In the genomic region with DNA sequence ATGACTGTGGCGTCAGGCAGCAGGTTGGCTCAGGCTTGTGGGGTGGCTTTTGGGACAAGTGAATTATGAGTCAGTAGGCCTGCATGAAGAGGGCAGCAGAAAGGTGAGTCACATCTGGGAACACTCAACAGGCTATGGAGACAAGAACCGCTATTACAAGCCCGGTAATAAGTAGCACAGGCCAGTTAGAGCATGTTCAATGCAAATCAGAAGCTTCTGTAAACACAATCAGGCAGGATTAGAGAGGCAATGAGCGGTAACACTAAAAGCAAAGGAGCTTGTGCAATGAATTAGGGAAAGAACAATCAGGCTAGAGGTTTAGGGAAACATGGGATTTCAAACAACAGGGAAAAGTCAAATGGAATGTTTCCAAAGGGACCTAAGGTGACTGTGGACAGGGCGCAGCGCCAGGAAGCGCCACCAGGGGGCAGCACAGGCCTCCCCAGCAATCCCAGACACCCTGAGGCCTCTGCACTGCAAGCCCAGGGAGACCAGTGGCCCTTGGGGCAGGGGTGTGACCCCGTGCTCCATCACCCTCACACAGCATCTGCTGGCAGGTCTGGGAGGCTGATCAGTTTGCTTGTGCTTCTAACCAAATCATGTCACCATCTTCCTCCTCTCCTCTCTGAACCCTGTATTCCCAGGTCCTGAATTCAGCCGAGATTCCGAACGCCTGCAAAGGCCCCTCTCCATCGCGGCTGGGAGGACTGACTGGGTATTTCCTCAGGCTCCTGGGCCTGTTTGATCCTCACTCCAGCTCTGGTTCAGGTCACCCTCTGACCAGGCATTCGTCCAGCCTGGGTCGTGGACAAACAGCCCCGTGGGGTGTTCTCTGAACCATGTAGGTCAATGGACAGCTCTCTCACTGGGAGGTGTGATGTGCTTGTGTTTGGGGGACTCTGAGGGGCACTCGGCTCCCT, we compare ENCODE assay signal across 9 cellular contexts. TPM values are rescaled to one million over a fixed set of nuclear protein-coding genes. Genes with fewer than 3 reads are reported as not detected.
DNase-seq lines count a peak whose midpoint lies in the region; ATAC-seq and TF ChIP-seq lines count a peak whose summit lies in the region.
"Had no signal": no experiment of that assay in that cellular context is flagged by ENCODE, and none has a peak within 500 bp of the region (broad histone marks: within the 10 kb centered on the region; RNA-seq: fewer than 3 reads in every experiment).

No MANE protein-coding gene starts in this region.

- DNase-seq in DMS53 treated with DMSO at 0.1 percent for 48 hours (lab: John Stamatoyannopoulos, UW; ENCODE audit: unreplicated experiment) (peak; percentile 43), SK-N-DZ (ENCODE audit: low spot score) (peak; percentile 61), cardiac muscle cell (ENCODE audit: low read depth in 1 of 2, low spot score in 1 of 2) (peak; percentile 74 to 84), putamen (ENCODE audit: low spot score) (peak; percentile 59)
- DNase-seq in activated naive CD8-positive, alpha-beta T cell treated with anti-CD3 and anti-CD28 coated beads, Interleukin-2, amount 10 ng/mL, durations not matched to agents 7 days and 5 days = peak; percentile 73

- H3K4me3 ChIP-seq in Loucy (ENCODE audit: low read length, poor library complexity, severe bottlenecking) (no peak overlapping the region), cardiac muscle cell (no peak overlapping the region)

- H3K9me3 Mint-ChIP-seq in activated naive CD8-positive, alpha-beta T cell treated with anti-CD3 and anti-CD28 coated beads, Interleukin-2, amount 10 ng/mL, durations not matched to agents 7 days and 5 days = no peaks in the 10 kb centered on the region
- H3K9me3 Mint-ChIP-seq: activated naive CD4-positive, alpha-beta T cell treated with anti-CD3 and anti-CD28 coated beads, Interleukin-2, amount 50 U/mL, for 24 hours had no signal

- POLR2A ChIA-PET in activated naive CD8-positive, alpha-beta T cell treated with anti-CD3 and anti-CD28 coated beads, Interleukin-2, amount 10 ng/mL, durations not matched to agents 7 days and 5 days (lab: Charles Lee) = no interaction called here

- H3K27ac ChIP-seq in cardiac muscle cell = peak overlapping the region; percentile 45

- H3K4me3 Mint-ChIP-seq in activated naive CD8-positive, alpha-beta T cell treated with anti-CD3 and anti-CD28 coated beads, Interleukin-2, amount 10 ng/mL, durations not matched to agents 7 days and 5 days = no peak overlapping the region
- H3K4me3 Mint-ChIP-seq: activated naive CD4-positive, alpha-beta T cell treated with anti-CD3 and anti-CD28 coated beads, Interleukin-2, amount 50 U/mL, for 24 hours had no signal

- H3K79me2 ChIP-seq in Loucy (ENCODE audit: insufficient read depth, low read length) = no peaks in the 10 kb centered on the region

- H4K20me1 ChIP-seq in Loucy (ENCODE audit: insufficient read depth, low read length, poor library complexity, severe bottlenecking) = no peaks in the 10 kb centered on the region

- no peaks in the 10 kb centered on the region for H3K9me2 ChIP-seq in Loucy (replicated peaks; ENCODE audit: low read depth, low read length)

- no peak overlapping the region for H3K9ac ChIP-seq in Loucy (ENCODE audit: low read depth, low read length, poor library complexity, severe bottlenecking)

- H3K27me3 Mint-ChIP-seq in activated naive CD8-positive, alpha-beta T cell treated with anti-CD3 and anti-CD28 coated beads, Interleukin-2, amount 10 ng/mL, durations not matched to agents 7 days and 5 days = peaks cover 2% of the 10 kb centered on the region
- H3K27me3 Mint-ChIP-seq: activated naive CD4-positive, alpha-beta T cell treated with anti-CD3 and anti-CD28 coated beads, Interleukin-2, amount 50 U/mL, for 24 hours had no signal

- no peaks in the 10 kb centered on the region for H3K36me3 Mint-ChIP-seq in activated naive CD8-positive, alpha-beta T cell treated with anti-CD3 and anti-CD28 coated beads, Interleukin-2, amount 10 ng/mL, durations not matched to agents 7 days and 5 days
- H3K36me3 Mint-ChIP-seq: activated naive CD4-positive, alpha-beta T cell treated with anti-CD3 and anti-CD28 coated beads, Interleukin-2, amount 50 U/mL, for 24 hours had no signal

- H3K4me2 ChIP-seq in Loucy (ENCODE audit: low read depth, low read length, poor library complexity, severe bottlenecking) = no peak overlapping the region

- no peaks in the 10 kb centered on the region for H3K36me3 ChIP-seq in Loucy (ENCODE audit: insufficient read depth, low read length)
- peaks cover 24% of the 10 kb centered on the region for H3K36me3 ChIP-seq in cardiac muscle cell

- no peaks in the 10 kb centered on the region for H3K27me3 ChIP-seq in Loucy (ENCODE audit: insufficient read depth, low read length, poor library complexity, severe bottlenecking)
- H3K27me3 ChIP-seq in cardiac muscle cell = no peaks in the 10 kb centered on the region

- H3F3A ChIP-seq in Loucy (ENCODE audit: low read depth) = no peaks in the 10 kb centered on the region

- H3K27ac Mint-ChIP-seq in activated naive CD8-positive, alpha-beta T cell treated with anti-CD3 and anti-CD28 coated beads, Interleukin-2, amount 10 ng/mL, durations not matched to agents 7 days and 5 days = no peak overlapping the region
- H3K27ac Mint-ChIP-seq: activated naive CD4-positive, alpha-beta T cell treated with anti-CD3 and anti-CD28 coated beads, Interleukin-2, amount 50 U/mL, for 24 hours had no signal

- H3K9me3 ChIP-seq in Loucy (ENCODE audit: insufficient read depth, low read depth, low read length) = no peaks in the 10 kb centered on the region
- no peaks in the 10 kb centered on the region for H3K9me3 ChIP-seq in cardiac muscle cell (ENCODE audit: low read depth)

- H3K4me1 ChIP-seq in Loucy (ENCODE audit: insufficient read depth, low read length, poor library complexity, severe bottlenecking) (peaks cover 25% of the 10 kb centered on the region), cardiac muscle cell (ENCODE audit: low read depth) (no peaks in the 10 kb centered on the region)

- TF ChIP-seq CTCF in Loucy (conservative IDR thresholded peaks at IDR 0.05; ENCODE audit: low read length) (peak; percentile 95), cardiac muscle cell (IDR thresholded peaks at IDR 0.05; ENCODE audit: low read depth, low read length) (peak; percentile 99)

- H3K4me1 Mint-ChIP-seq in activated naive CD8-positive, alpha-beta T cell treated with anti-CD3 and anti-CD28 coated beads, Interleukin-2, amount 10 ng/mL, durations not matched to agents 7 days and 5 days = peaks cover 6% of the 10 kb centered on the region
- H3K4me1 Mint-ChIP-seq: activated naive CD4-positive, alpha-beta T cell treated with anti-CD3 and anti-CD28 coated beads, Interleukin-2, amount 50 U/mL, for 24 hours had no signal

- ATAC-seq in GM21619 (IDR thresholded peaks at IDR 0.05; ENCODE audit: unreplicated experiment) = peak; percentile 72
- ATAC-seq in activated naive CD8-positive, alpha-beta T cell treated with anti-CD3 and anti-CD28 coated beads, Interleukin-2, amount 10 ng/mL, durations not matched to agents 7 days and 5 days (ENCODE audit: low read depth) = peak; percentile 68
- no peak for ATAC-seq in HG02870 (IDR thresholded peaks at IDR 0.05; ENCODE audit: unreplicated experiment)

- no peak overlapping the region for H2AFZ ChIP-seq in Loucy (ENCODE audit: low read length)

RNA-seq across cellular contexts. Expression of a gene that starts 50.0 kb away (rescaled TPM):
- 145 and 155 TPM in 2 replicates for polyA plus RNA-seq in SK-N-DZ (2014; cell fraction: cytosol; rRNA removed)
- polyA plus RNA-seq in SK-N-DZ (2014; cell fraction: nucleus; rRNA removed) = 113 and 143 TPM in 2 replicates
- 100 to 1,000 TPM; 120 to 121 TPM for total RNA-seq in activated naive CD8-positive, alpha-beta T cell treated with anti-CD3 and anti-CD28 coated beads, Interleukin-2, amount 10 ng/mL, durations not matched to agents 7 days and 5 days
- total RNA-seq in cardiac muscle cell = 183 and 232 TPM in 2 replicates
- 157 and 188 TPM in 2 replicates for polyA plus RNA-seq in cardiac muscle cell
